In genomic region chr12:118124333-118124874, GRCh38 we compare ENCODE assay signal across 1 cellular context.
TF ChIP-seq lines count a peak whose summit lies in the region.

No MANE protein-coding gene starts in this region.

TF ChIP-seq in HepG2, 621 proteins besides CTCF, POLR2A, EP300 and RAD21 (continued from another document and continues in another):
- TF ChIP-seq PRDM10 (CRISPR knock-in tag; IDR thresholded peaks at IDR 0.05; ENCODE audit: low read depth) (no peak), TBX2 (CRISPR knock-in tag; IDR thresholded peaks at IDR 0.05; ENCODE audit: borderline replicate concordance) (peak; percentile 13; the same call in 1 of the 2 replicates), ZNF781 (CRISPR knock-in tag; IDR thresholded peaks at IDR 0.05; ENCODE audit: borderline replicate concordance, not compliant biosample characterization) (peak; percentile 3), ZNF800 (CRISPR knock-in tag; IDR thresholded peaks at IDR 0.05) (0 out of 2 replicates have a peak, but pooled peaks have one; percentile 32), LBX2 (CRISPR knock-in tag; IDR thresholded peaks at IDR 0.05; ENCODE audit: borderline replicate concordance) (no peak), CHD2 (IDR thresholded peaks at IDR 0.05; ENCODE audit: low read depth, low read length) (no peak), RXRA (CRISPR knock-in tag; IDR thresholded peaks at IDR 0.05) (no peak), ZNF607 (CRISPR knock-in tag; IDR thresholded peaks at IDR 0.05; ENCODE audit: borderline replicate concordance) (no peak), ZNF441 (CRISPR knock-in tag; IDR thresholded peaks at IDR 0.05; ENCODE audit: borderline replicate concordance) (no peak), SRSF4 (IDR thresholded peaks at IDR 0.05; ENCODE audit: low read depth, low read length, poor library complexity, severe bottlenecking) (no peak), JUND (CRISPR knock-in tag; IDR thresholded peaks at IDR 0.05) (no peak), BCL3 (CRISPR knock-in tag; IDR thresholded peaks at IDR 0.05) (no peak), ZBTB38 (CRISPR knock-in tag; IDR thresholded peaks at IDR 0.05) (0 out of 2 replicates have a peak, but pooled peaks have one; percentile 17), SAP130 (CRISPR knock-in tag; IDR thresholded peaks at IDR 0.05; ENCODE audit: low read depth) (peak; percentile 75), TRIM24 (CRISPR knock-in tag; IDR thresholded peaks at IDR 0.05) (no peak), HDAC2 (CRISPR knock-in tag; IDR thresholded peaks at IDR 0.05) (peak; percentile 75; the same call in 1 of the 2 replicates), FOXA3 (CRISPR knock-in tag; IDR thresholded peaks at IDR 0.05) (peak; percentile 95), SMC3 (IDR thresholded peaks at IDR 0.05; ENCODE audit: low read length) (no peak), ELF3 (CRISPR knock-in tag; IDR thresholded peaks at IDR 0.05) (peak; percentile 41; the same call in 1 of the 2 replicates), NFIC (IDR thresholded peaks at IDR 0.05; ENCODE audit: low read length) (peak; percentile 86; the same call in 1 of the 2 replicates), ZNF484 (CRISPR knock-in tag; IDR thresholded peaks at IDR 0.05; ENCODE audit: borderline replicate concordance, low read depth) (no peak), ZNF18 (CRISPR knock-in tag; IDR thresholded peaks at IDR 0.05; ENCODE audit: insufficient replicate concordance) (peak; percentile 62), ZNF326 (CRISPR knock-in tag; IDR thresholded peaks at IDR 0.05; ENCODE audit: borderline replicate concordance) (no peak), SOX13 (IDR thresholded peaks at IDR 0.05) (no peak), SOX13 (CRISPR knock-in tag; conservative IDR thresholded peaks at IDR 0.05 in 1 of 2, IDR thresholded peaks at IDR 0.05 in 1 of 2) (peak in 1 of 2 experiments; percentile 72; a peak in 2 of 4 replicates), JDP2 (CRISPR knock-in tag; IDR thresholded peaks at IDR 0.05; ENCODE audit: borderline replicate concordance) (no peak), ZSCAN21 (CRISPR knock-in tag; IDR thresholded peaks at IDR 0.05; ENCODE audit: borderline replicate concordance) (no peak), NCOR1 (IDR thresholded peaks at IDR 0.05; ENCODE audit: borderline replicate concordance, low read length) (peak; percentile 88), KDM5B (CRISPR knock-in tag; IDR thresholded peaks at IDR 0.05; ENCODE audit: borderline replicate concordance) (peak; percentile 22; the same call in 1 of the 2 replicates), HOXA3 (CRISPR knock-in tag; IDR thresholded peaks at IDR 0.05) (no peak), ATAD3A (CRISPR knock-in tag; IDR thresholded peaks at IDR 0.05) (no peak), FOXP4 (CRISPR knock-in tag; IDR thresholded peaks at IDR 0.05) (peak; percentile 81), ZNF296 (CRISPR knock-in tag; conservative IDR thresholded peaks at IDR 0.05) (no peak), BCL6 (CRISPR knock-in tag; IDR thresholded peaks at IDR 0.05) (peak; percentile 94), ZNF10 (CRISPR knock-in tag; IDR thresholded peaks at IDR 0.05; ENCODE audit: borderline replicate concordance, low read depth) (no peak), MYC (CRISPR knock-in tag; IDR thresholded peaks at IDR 0.05; ENCODE audit: borderline replicate concordance) (no peak), RBM22 (optimal IDR thresholded peaks at IDR 0.05; ENCODE audit: low read length) (no peak), HMGXB4 (CRISPR knock-in tag; IDR thresholded peaks at IDR 0.05; ENCODE audit: borderline replicate concordance in 1 of 2, low read depth in 1 of 2) (peak in 1 of 2 experiments; percentile 23; a peak in 1 of 4 replicates), CREB1 (IDR thresholded peaks at IDR 0.05) (no peak), CREB1 (CRISPR knock-in tag; IDR thresholded peaks at IDR 0.05) (no peak), FOXA1 (IDR thresholded peaks at IDR 0.05) (0 out of 2 replicates have a peak, but pooled peaks have one; percentile 39), FOXA1 (CRISPR knock-in tag; IDR thresholded peaks at IDR 0.05) (peak; percentile 76), ZNF597 (CRISPR knock-in tag; IDR thresholded peaks at IDR 0.05) (no peak)
